Comparison of ENCODE assay signal across 33 cellular contexts in genomic region chr6:136668571-136668970, GRCh38.
"Had no signal": no experiment of that assay in that cellular context is flagged by ENCODE, and none has a peak within 500 bp of the region (broad histone marks: within the 10 kb centered on the region; RNA-seq: fewer than 3 reads in every experiment).

No MANE protein-coding gene starts in this region.

- H3K79me2 ChIP-seq: hepatocyte, parathyroid adenoma had no signal

- ATAC-seq: effector memory CD8-positive, alpha-beta T cell; gastrocnemius medialis; psoas muscle; stimulated activated memory B cell treated with anti-CD40 and anti-IgM and Interleukin-4, amounts not matched to agents 10 μg/mL and 1 μg/mL and 100 μg/mL, for 72 hours; stimulated activated naive CD8-positive, alpha-beta T cell treated with anti-CD3 and anti-CD28 coated beads, Interleukin-15, amount 100 ng/mL, for 72 hours had no signal

- DNase-seq: activated CD4-positive, alpha-beta memory T cell treated with anti-CD3 and anti-CD28 coated beads for 36 hours; activated CD4-positive, alpha-beta T cell treated with anti-CD3 and anti-CD28 coated beads for 4 hours; activated CD8-positive, alpha-beta memory T cell treated with anti-CD3 and anti-CD28 coated beads, Interleukin-2, amount 50 U/mL, for 4 hours; activated effector memory CD4-positive, alpha-beta T cell treated with anti-CD3 and anti-CD28 coated beads, Interleukin-2, amount 50 U/mL, for 16 hours; activated naive CD4-positive, alpha-beta T cell treated with anti-CD3 and anti-CD28 coated beads for 36 hours; activated naive CD8-positive, alpha-beta T cell treated with anti-CD3 and anti-CD28 coated beads, Interleukin-2, amount 10 ng/mL, durations not matched to agents 7 days and 5 days; activated T-cell treated with anti-CD3 and anti-CD28 coated beads, Interleukin-2, amount 50 U/mL, for 1 hour; amygdala; cerebellar nuclear complex; cortex of kidney; effector memory CD8-positive, alpha-beta T cell; gastrocnemius medialis; left colon; naive B cell; psoas muscle; sigmoid colon; stimulated activated CD4-positive, alpha-beta T cell treated with anti-CD3 and anti-CD28 coated beads, Interleukin-1b, Interleukin-23, amount 100 ng/mL, for 48 hours; stimulated activated CD4-positive, alpha-beta T cell treated with anti-CD3 and anti-CD28 coated beads, Interleukin-4, amount 100 ng/mL, for 4 hours; stimulated activated CD8-positive, alpha-beta memory T cell treated with anti-CD3 and anti-CD28 coated beads, Interleukin-4, amount 100 ng/mL, for 48 hours; stimulated activated naive CD8-positive, alpha-beta T cell treated with anti-CD3 and anti-CD28 coated beads, Interleukin-15, amount 100 ng/mL, for 72 hours; T-helper 9 cell; tibial artery; upper lobe of right lung had no signal

- FAIRE-seq: keratinocyte, TTC549 had no signal

- H3K4me1 Mint-ChIP-seq: naive B cell; stimulated activated naive CD8-positive, alpha-beta T cell treated with anti-CD3 and anti-CD28 coated beads, Interleukin-15, amount 100 ng/mL, for 72 hours had no signal

- H3K4me2 ChIP-seq: hepatocyte, smooth muscle cell had no signal

- H3K9me3 Mint-ChIP-seq: activated naive CD8-positive, alpha-beta T cell treated with anti-CD3 and anti-CD28 coated beads, Interleukin-2, amount 10 ng/mL, durations not matched to agents 7 days and 5 days; activated T-helper 1 cell treated with anti-CD3 and anti-CD28 coated beads, Interleukin-12 subunit alpha, Interleukin-12 subunit beta, Interleukin-2, Interleukin-4 antibody, amounts not matched to agents 30 ng/mL and 10 ng/mL and 1 ng/mL, durations not matched to agents 14 hours and 24 hours and 36 hours; effector memory CD8-positive, alpha-beta T cell; T-helper 1 cell treated with Interleukin-12 subunit alpha and Interleukin-12 subunit beta and Interleukin-4 antibody, amounts not matched to agents 30 μg/mL and 1 μg/mL, for 36 hours had no signal

- H3K27me3 ChIP-seq: cardiac muscle cell, gastrocnemius medialis, hepatocyte, sigmoid colon, tibial artery, upper lobe of right lung had no signal

- H3K36me3 ChIP-seq: cardiac muscle cell, gastrocnemius medialis, sigmoid colon had no signal

- H3K4me3 ChIP-seq: cardiac muscle cell, gastrocnemius medialis, hepatocyte, psoas muscle, sigmoid colon, smooth muscle cell, tibial artery, upper lobe of right lung had no signal

- H3K9me3 ChIP-seq: gastrocnemius medialis, psoas muscle, sigmoid colon, tibial artery, upper lobe of right lung had no signal

- H3K27me3 Mint-ChIP-seq: activated CD4-positive, alpha-beta memory T cell treated with anti-CD3 and anti-CD28 coated beads for 36 hours; activated naive CD8-positive, alpha-beta T cell treated with anti-CD3 and anti-CD28 coated beads, Interleukin-2, amount 10 ng/mL, durations not matched to agents 7 days and 5 days; effector memory CD8-positive, alpha-beta T cell; naive B cell; stimulated activated memory B cell treated with anti-CD40 and anti-IgM and Interleukin-4, amounts not matched to agents 10 μg/mL and 1 μg/mL and 100 μg/mL, for 72 hours; stimulated activated naive CD8-positive, alpha-beta T cell treated with anti-CD3 and anti-CD28 coated beads, Interleukin-15, amount 100 ng/mL, for 72 hours had no signal

- H3K4me3 Mint-ChIP-seq: activated CD4-positive, alpha-beta memory T cell treated with anti-CD3 and anti-CD28 coated beads for 36 hours; activated naive CD4-positive, alpha-beta T cell treated with anti-CD3 and anti-CD28 coated beads for 36 hours; activated naive CD8-positive, alpha-beta T cell treated with anti-CD3 and anti-CD28 coated beads, Interleukin-2, amount 10 ng/mL, durations not matched to agents 7 days and 5 days; activated T-helper 1 cell treated with anti-CD3 and anti-CD28 coated beads, Interleukin-12 subunit alpha, Interleukin-12 subunit beta, Interleukin-2, Interleukin-4 antibody, amounts not matched to agents 30 ng/mL and 10 ng/mL and 1 ng/mL, durations not matched to agents 14 hours and 24 hours and 36 hours; effector memory CD8-positive, alpha-beta T cell; stimulated activated memory B cell treated with anti-CD40 and anti-IgM and Interleukin-4, amounts not matched to agents 10 μg/mL and 1 μg/mL and 100 μg/mL, for 72 hours; stimulated activated naive CD8-positive, alpha-beta T cell treated with anti-CD3 and anti-CD28 coated beads, Interleukin-15, amount 100 ng/mL, for 72 hours; T-helper 1 cell treated with Interleukin-12 subunit alpha and Interleukin-12 subunit beta and Interleukin-4 antibody, amounts not matched to agents 30 μg/mL and 1 μg/mL, for 36 hours had no signal

- H3K27ac ChIP-seq: cardiac muscle cell, gastrocnemius medialis, hepatocyte, parathyroid adenoma, psoas muscle, sigmoid colon, tibial artery, upper lobe of right lung, VCaP had no signal

- H3K9ac ChIP-seq: parathyroid adenoma had no signal

- H2AFZ ChIP-seq: hepatocyte, parathyroid adenoma had no signal

- H3K27ac Mint-ChIP-seq: activated CD4-positive, alpha-beta memory T cell treated with anti-CD3 and anti-CD28 coated beads for 36 hours; activated naive CD4-positive, alpha-beta T cell treated with anti-CD3 and anti-CD28 coated beads for 36 hours; activated naive CD8-positive, alpha-beta T cell treated with anti-CD3 and anti-CD28 coated beads, Interleukin-2, amount 10 ng/mL, durations not matched to agents 7 days and 5 days; activated T-helper 1 cell treated with anti-CD3 and anti-CD28 coated beads, Interleukin-12 subunit alpha, Interleukin-12 subunit beta, Interleukin-2, Interleukin-4 antibody, amounts not matched to agents 30 ng/mL and 10 ng/mL and 1 ng/mL, durations not matched to agents 14 hours and 24 hours and 36 hours; effector memory CD8-positive, alpha-beta T cell; stimulated activated memory B cell treated with anti-CD40 and anti-IgM and Interleukin-4, amounts not matched to agents 10 μg/mL and 1 μg/mL and 100 μg/mL, for 72 hours; stimulated activated naive CD8-positive, alpha-beta T cell treated with anti-CD3 and anti-CD28 coated beads, Interleukin-15, amount 100 ng/mL, for 72 hours; T-helper 1 cell treated with Interleukin-12 subunit alpha and Interleukin-12 subunit beta and Interleukin-4 antibody, amounts not matched to agents 30 μg/mL and 1 μg/mL, for 36 hours had no signal

- H3K4me1 ChIP-seq: gastrocnemius medialis, parathyroid adenoma, psoas muscle, sigmoid colon, upper lobe of right lung had no signal
